Comparison of ENCODE assay signal across 10 cellular contexts in genomic region chr1:41359211-41360073, GRCh38. TPM values are rescaled to one million over a fixed set of nuclear protein-coding genes. Genes with fewer than 3 reads are reported as not detected.
A peak's percentile ranks its signal among the peaks of the same experiment; 100 is the strongest.
DNase-seq lines count a peak whose midpoint lies in the region; ATAC-seq and TF ChIP-seq lines count a peak whose summit lies in the region.
"Had no signal": no experiment of that assay in that cellular context is flagged by ENCODE, and none has a peak within 500 bp of the region (broad histone marks: within the 10 kb centered on the region; RNA-seq: fewer than 3 reads in every experiment).

No MANE protein-coding gene starts in this region.

- H3K9me3 ChIP-seq in heart left ventricle (no peaks in the 10 kb centered on the region), muscle layer of colon (ENCODE audit: low read length) (no peaks in the 10 kb centered on the region), aorta (ENCODE audit: control insufficient read depth, low read length) (no peaks in the 10 kb centered on the region), lower lobe of right lung (no peaks in the 10 kb centered on the region)
- H3K9me3 ChIP-seq: ovary had no signal

- H3K27me3 Mint-ChIP-seq in Calu3 (ENCODE audit: unreplicated experiment) = peaks cover 20% of the 10 kb centered on the region

- H3K27ac ChIP-seq in heart left ventricle (peak overlapping the region in 5 of 12 donors; percentile 48 to 90 (median 68)), muscle layer of colon (ENCODE audit: low read depth, low read length) (peak overlapping the region; percentile 36), aorta (ENCODE audit: low read depth in 1 of 2, low read length in 2 of 2) (peak overlapping the region in 1 of 2 donors; percentile 3), lower lobe of right lung (no peak overlapping the region)
- H3K27ac ChIP-seq: ovary had no signal

- peak in 3 of 5 donors; percentile 39 to 62 (median 52) for DNase-seq in heart left ventricle
- no peak for DNase-seq in Right ventricle myocardium superior
- peak; percentile 29 to 78 for DNase-seq in cardiac fibroblast (ENCODE audit: low read depth in 2 of 2)
- peak; percentile 79 to 83 for DNase-seq in aorta
- no peak for DNase-seq in medulla oblongata (ENCODE audit: extremely low spot score)
- DNase-seq in lower lobe of right lung = no peak
- no peak for DNase-seq in Calu3

- CTCF ChIA-PET in Calu3 (lab: Charles Lee) = interaction anchor here (0.6 to 1.2 kb wide), 2 partner anchors 11 to 70 kb away, joined by 3 to 4 read pairs; no protein-coding TSS in a partner anchor

- no TSS peak for BruUV-seq in Calu3 (replicated peaks; lab: Mats Ljungman, UMichigan)

- peak; percentile 6 to 11 (median 9) for ATAC-seq in heart left ventricle
- ATAC-seq in Right ventricle myocardium superior (ENCODE audit: poor library complexity) = no peak
- peak; percentile 27 for ATAC-seq in aorta (ENCODE audit: low FRiP score)
- no peak for ATAC-seq in lower lobe of right lung

- no peak overlapping the region for H3K9ac ChIP-seq in muscle layer of colon (ENCODE audit: low read length)

- no peak for TF ChIP-seq POLR2A in heart left ventricle (IDR thresholded peaks at IDR 0.05)

- H3K4me1 Mint-ChIP-seq in Calu3 (ENCODE audit: low read depth, unreplicated experiment) = peaks cover 31% of the 10 kb centered on the region

- no peak overlapping the region for H3K4me3 Mint-ChIP-seq in Calu3 (ENCODE audit: low read depth, unreplicated experiment)

- H3K27ac Mint-ChIP-seq in Calu3 (ENCODE audit: unreplicated experiment) = no peak overlapping the region

- H3K36me3 Mint-ChIP-seq in Calu3 (ENCODE audit: insufficient read depth, unreplicated experiment) = no peaks in the 10 kb centered on the region

- WGBS in heart left ventricle, 4 donors = 75 to 88% (median 86%) methylated on average over 7 to 10 of the region's 10 CpGs
- WGBS in aorta, 2 donors = 45 to 54% methylated on average over 10 of the region's 10 CpGs

- H3K27me3 ChIP-seq in heart left ventricle = peaks cover 0 to 32% (median 0%) of the 10 kb centered on the region in 9 donors
- peaks cover 0 to 5% of the 10 kb centered on the region in 2 donors for H3K27me3 ChIP-seq in muscle layer of colon (ENCODE audit: control insufficient read depth in 1 of 2, insufficient read depth in 2 of 2, low read length in 2 of 2)
- H3K27me3 ChIP-seq in aorta (ENCODE audit: control insufficient read depth in 1 of 2, insufficient read depth in 2 of 2, low read length in 1 of 2) = no peaks in the 10 kb centered on the region
- peaks cover 24% of the 10 kb centered on the region for H3K27me3 ChIP-seq in lower lobe of right lung (ENCODE audit: low read depth)
- H3K27me3 ChIP-seq: ovary had no signal

- H3K9me3 Mint-ChIP-seq in Calu3 (ENCODE audit: low read depth, unreplicated experiment) = no peaks in the 10 kb centered on the region

- H3K4me3 ChIP-seq in heart left ventricle = no peak overlapping the region
- no peak overlapping the region for H3K4me3 ChIP-seq in cardiac fibroblast (replicated peaks in 1 of 2; ENCODE audit: low read depth in 2 of 2, low read length in 2 of 2)
- no peak overlapping the region for H3K4me3 ChIP-seq in muscle layer of colon (ENCODE audit: low read depth in 1 of 2, low read length in 2 of 2)
- no peak overlapping the region for H3K4me3 ChIP-seq in aorta (ENCODE audit: low read length in 2 of 2)
- no peak overlapping the region for H3K4me3 ChIP-seq in lower lobe of right lung
- H3K4me3 ChIP-seq: ovary had no signal

- TF ChIP-seq CTCF in heart left ventricle (IDR thresholded peaks at IDR 0.05) (no peak), cardiac fibroblast (IDR thresholded peaks at IDR 0.05; ENCODE audit: low read depth, low read length) (no peak), lower lobe of right lung (IDR thresholded peaks at IDR 0.05) (no peak), Calu3 (IDR thresholded peaks at IDR 0.05; ENCODE audit: unreplicated experiment) (no peak)

- H3K4me1 ChIP-seq in heart left ventricle = peaks cover 0 to 57% (median 37%) of the 10 kb centered on the region in 12 donors
- H3K4me1 ChIP-seq in muscle layer of colon (ENCODE audit: insufficient read depth, low read length) = peaks cover 51% of the 10 kb centered on the region
- no peaks in the 10 kb centered on the region for H3K4me1 ChIP-seq in aorta (ENCODE audit: control insufficient read depth in 1 of 2, insufficient read depth in 2 of 2, low read length in 2 of 2)
- H3K4me1 ChIP-seq in lower lobe of right lung = peaks cover 28% of the 10 kb centered on the region

- H3K36me3 ChIP-seq in heart left ventricle = no peaks in the 10 kb centered on the region
- no peaks in the 10 kb centered on the region for H3K36me3 ChIP-seq in muscle layer of colon (ENCODE audit: insufficient read depth, low read length)
- no peaks in the 10 kb centered on the region for H3K36me3 ChIP-seq in aorta (ENCODE audit: control insufficient read depth in 1 of 2, insufficient read depth in 2 of 2, low read length in 1 of 2)
- no peaks in the 10 kb centered on the region for H3K36me3 ChIP-seq in lower lobe of right lung
- H3K36me3 ChIP-seq: ovary had no signal

- intact Hi-C loops in heart left ventricle (cut with DNase I) (loop anchor here in 7 of 10 donors (2.0 to 10.0 kb wide), 5 partner anchors 38 to 58 kb away; no protein-coding TSS in a partner anchor), Right ventricle myocardium superior (cut with DNase I) (no loop called here), aorta (cut with DNase I) (loop anchor here in 1 of 2 donors (2.0 to 5.0 kb wide), 2 partner anchors 42 to 57 kb away; no protein-coding TSS in a partner anchor), lower lobe of right lung (cut with DNase I) (no loop called here), Calu3 (cut with micrococcal nuclease; ENCODE audit: unreplicated experiment) (no loop called here)

RNA-seq across cellular contexts. Expression of gene FOXO6, which starts 1.8 kb away (rescaled TPM):
- 1 to 10 TPM in 8 of 9 donors, under 1 TPM in 1; 0.69 to 4.8 (median 1.4) TPM for total RNA-seq in heart left ventricle
- under 1 TPM; 0.71 to 0.99 TPM for polyA plus RNA-seq in heart left ventricle
- total RNA-seq in Right ventricle myocardium superior = 3.6 TPM
- 1 to 10 TPM; 1.4 to 3.3 TPM for total RNA-seq in aorta
- polyA plus RNA-seq in aorta = under 1 TPM; 0.13 to 0.38 TPM
- 0.92 TPM for total RNA-seq in lower lobe of right lung
- 0.47 and 1.0 TPM in 2 replicates for total RNA-seq in Calu3 (2022)
- total RNA-seq: subcutaneous adipose tissue had no signal

Comparison
In these comparisons a context has a peak if more than half of its experiments do, and no peak if none do; other contexts are left out.
1. ATAC-seq: peak in heart left ventricle (4 of 4) and aorta (single experiment); none in Right ventricle myocardium superior (single experiment) and lower lobe of right lung (0 of 2).
2. DNase-seq: peak in heart left ventricle (3 of 5), cardiac fibroblast (2 of 2) and aorta (2 of 2); none in Right ventricle myocardium superior (single experiment), medulla oblongata (single experiment), lower lobe of right lung (single experiment) and Calu3 (single experiment).
3. intact Hi-C loops: an anchor here in heart left ventricle (2.0 to 10.0 kb wide); none called in Right ventricle myocardium superior, lower lobe of right lung and Calu3.